In genomic region chr4:81631958-81632439, GRCh38 we compare ENCODE assay signal across 8 cellular contexts.
DNase-seq lines count a peak whose midpoint lies in the region; ATAC-seq and TF ChIP-seq lines count a peak whose summit lies in the region.

No MANE protein-coding gene starts in this region.

- intact Hi-C loops in Calu3 (cut with micrococcal nuclease; ENCODE audit: unreplicated experiment): no loop called here
- intact Hi-C loops in left colon (cut with DNase I, micrococcal nuclease): no loop called here

- no peaks in the 10 kb centered on the region for H3K27me3 Mint-ChIP-seq in Calu3 (ENCODE audit: unreplicated experiment)

- peaks cover 2% of the 10 kb centered on the region for H3K9me3 Mint-ChIP-seq in Calu3 (ENCODE audit: low read depth, unreplicated experiment)

- DNase-seq in Calu3 (peak; percentile 8), H4 (ENCODE audit: low spot score) (peak; percentile 90), RWPE1 (ENCODE audit: low spot score) (peak; percentile 71), left colon (no peak), AML-193 (lab: John Stamatoyannopoulos, UW) (no peak), NCI-H446 (lab: John Stamatoyannopoulos, UW) (no peak)
- no peak for DNase-seq in activated CD4-positive, alpha-beta T cell treated with anti-CD3 and anti-CD28 coated beads for 1 hour

- no peak overlapping the region for H3K27ac ChIP-seq in RWPE1

- CTCF ChIA-PET in Calu3 (lab: Charles Lee): no interaction called here
- CTCF ChIA-PET in RWPE1 (lab: Yijun Ruan, JAX): no interaction called here

- H3K36me3 Mint-ChIP-seq in Calu3 (ENCODE audit: insufficient read depth, unreplicated experiment): peaks cover 5% of the 10 kb centered on the region

- H3K4me3 Mint-ChIP-seq in Calu3 (ENCODE audit: low read depth, unreplicated experiment): no peak overlapping the region

- peaks cover 52% of the 10 kb centered on the region for H3K4me1 Mint-ChIP-seq in Calu3 (ENCODE audit: low read depth, unreplicated experiment)

- peak overlapping the region; percentile 52 for H3K27ac Mint-ChIP-seq in Calu3 (ENCODE audit: unreplicated experiment)

- ATAC-seq in left colon: peak; percentile 21
- no peak for ATAC-seq in GM18873 (IDR thresholded peaks at IDR 0.05; ENCODE audit: low FRiP score, unreplicated experiment)

- BruUV-seq in Calu3 (replicated peaks; lab: Mats Ljungman, UMichigan): no TSS peak

- no peak for TF ChIP-seq CTCF in Calu3 (IDR thresholded peaks at IDR 0.05; ENCODE audit: unreplicated experiment)
- TF ChIP-seq CTCF in RWPE1 (conservative IDR thresholded peaks at IDR 0.05; ENCODE audit: low read depth): no peak

- POLR2A ChIA-PET in RWPE1 (lab: Yijun Ruan, JAX; ENCODE audit: low non-redundant PET): no interaction called here

Comparison
In these comparisons a context has a peak if more than half of its experiments do, and no peak if none do; other contexts are left out.
1. DNase-seq: peak in Calu3 (single experiment), H4 (single experiment) and RWPE1 (single experiment); none in left colon (0 of 2), AML-193 (0 of 2), NCI-H446 (0 of 2) and activated CD4-positive, alpha-beta T cell treated with anti-CD3 and anti-CD28 coated beads for 1 hour (single experiment).